In genomic region chr21:36104306-36105300, GRCh38 we compare ENCODE assay signal across 8 cellular contexts. TPM values are rescaled to one million over a fixed set of nuclear protein-coding genes. Genes with fewer than 3 reads are reported as not detected.
DNase-seq lines count a peak whose midpoint lies in the region; ATAC-seq and TF ChIP-seq lines count a peak whose summit lies in the region.

No MANE protein-coding gene starts in this region.

- H3K36me3 Mint-ChIP-seq in CD14-positive monocyte: no peaks in the 10 kb centered on the region
- no peaks in the 10 kb centered on the region for H3K36me3 Mint-ChIP-seq in activated naive CD4-positive, alpha-beta T cell treated with anti-CD3 and anti-CD28 coated beads, Interleukin-2, amount 10 ng/mL, durations not matched to agents 7 days and 5 days

- H3K9me3 ChIP-seq in OCI-LY1 (ENCODE audit: low read length): no peaks in the 10 kb centered on the region
- H3K9me3 ChIP-seq in cardiac muscle cell (ENCODE audit: low read depth): no peaks in the 10 kb centered on the region
- H3K9me3 ChIP-seq in psoas muscle: no peaks in the 10 kb centered on the region
- no peaks in the 10 kb centered on the region for H3K9me3 ChIP-seq in vagina

- H3K27ac Mint-ChIP-seq in CD14-positive monocyte: peak overlapping the region in 2 of 7 donors; percentile 51 to 62
- H3K27ac Mint-ChIP-seq in activated naive CD4-positive, alpha-beta T cell treated with anti-CD3 and anti-CD28 coated beads, Interleukin-2, amount 10 ng/mL, durations not matched to agents 7 days and 5 days: no peak overlapping the region

- H3K4me1 ChIP-seq in OCI-LY1 (ENCODE audit: insufficient read depth, low read length, severe bottlenecking): no peaks in the 10 kb centered on the region
- no peaks in the 10 kb centered on the region for H3K4me1 ChIP-seq in cardiac muscle cell (ENCODE audit: low read depth)
- no peaks in the 10 kb centered on the region for H3K4me1 ChIP-seq in psoas muscle
- H3K4me1 ChIP-seq in vagina: peaks cover 8% of the 10 kb centered on the region

- no peak overlapping the region for H3K9ac ChIP-seq in OCI-LY1 (ENCODE audit: low read length)

- no peaks in the 10 kb centered on the region for H3K9me2 ChIP-seq in OCI-LY1 (ENCODE audit: low read depth, low read length)

- no peak for TF ChIP-seq POLR2A in vagina (IDR thresholded peaks at IDR 0.05)

- ATAC-seq in psoas muscle (peak; percentile 47 to 87 (median 82)), GM19463 (IDR thresholded peaks at IDR 0.05; ENCODE audit: unreplicated experiment) (no peak)

- peak overlapping the region; percentile 62 to 86 for H3K4me3 Mint-ChIP-seq in CD14-positive monocyte
- H3K4me3 Mint-ChIP-seq in activated naive CD4-positive, alpha-beta T cell treated with anti-CD3 and anti-CD28 coated beads, Interleukin-2, amount 10 ng/mL, durations not matched to agents 7 days and 5 days: no peak overlapping the region

- H3K27me3 ChIP-seq in OCI-LY1 (ENCODE audit: insufficient read depth, low read length) (no peaks in the 10 kb centered on the region), cardiac muscle cell (peaks cover 28% of the 10 kb centered on the region), psoas muscle (ENCODE audit: insufficient read depth in 3 of 3, low read length in 2 of 3) (no peaks in the 10 kb centered on the region), vagina (no peaks in the 10 kb centered on the region)

- H3K4me1 Mint-ChIP-seq in CD14-positive monocyte: peaks cover 15% of the 10 kb centered on the region
- peaks cover 4% of the 10 kb centered on the region for H3K4me1 Mint-ChIP-seq in activated naive CD4-positive, alpha-beta T cell treated with anti-CD3 and anti-CD28 coated beads, Interleukin-2, amount 10 ng/mL, durations not matched to agents 7 days and 5 days

- CTCF ChIA-PET in activated naive CD4-positive, alpha-beta T cell treated with anti-CD3 and anti-CD28 coated beads, Interleukin-2, amount 10 ng/mL, durations not matched to agents 7 days and 5 days (lab: Charles Lee): interaction anchor here (1.0 to 2.3 kb wide), 2 partner anchors 45 to 266 kb away, joined by 3 to 7 read pairs; partner anchors contain the start of gene SETD4

- H2AFZ ChIP-seq in OCI-LY1 (ENCODE audit: low read length): no peak overlapping the region

- TF ChIP-seq CTCF in CD14-positive monocyte (IDR thresholded peaks at IDR 0.05) (peak; percentile 44), OCI-LY1 (IDR thresholded peaks at IDR 0.05; ENCODE audit: low read length) (peak; percentile 61), cardiac muscle cell (IDR thresholded peaks at IDR 0.05; ENCODE audit: low read depth, low read length) (peak; percentile 64), psoas muscle (IDR thresholded peaks at IDR 0.05) (peak; percentile 48), vagina (IDR thresholded peaks at IDR 0.05) (peak in 2 of 3 experiments; percentile 24 to 41)

- H4K20me1 ChIP-seq in OCI-LY1 (ENCODE audit: insufficient read depth, low read length): no peaks in the 10 kb centered on the region

- 27 to 36% (median 28%) methylated on average over 29 of the region's 29 CpGs for WGBS in psoas muscle, 3 donors

- intact Hi-C loops in CD14-positive monocyte (cut with micrococcal nuclease): no loop called here
- intact Hi-C loops in psoas muscle (cut with DNase I): loop anchor here (5.0 to 10.0 kb wide), 2 partner anchors 42 to 70 kb away; partner anchors contain the start of gene SETD4 (in 1 of the 2)
- intact Hi-C loops in vagina (cut with DNase I): loop anchor here (1.0 kb wide), 1 partner anchor 41 kb away; no protein-coding TSS in a partner anchor

- H3K79me2 ChIP-seq in OCI-LY1 (ENCODE audit: insufficient read depth, low read length): no peaks in the 10 kb centered on the region

- no peaks in the 10 kb centered on the region for H3K36me3 ChIP-seq in OCI-LY1 (ENCODE audit: insufficient read depth, low read length)
- H3K36me3 ChIP-seq in cardiac muscle cell: no peaks in the 10 kb centered on the region
- no peaks in the 10 kb centered on the region for H3K36me3 ChIP-seq in psoas muscle (ENCODE audit: insufficient read depth in 1 of 2, low read depth in 1 of 2)
- no peaks in the 10 kb centered on the region for H3K36me3 ChIP-seq in vagina

- peaks cover 0 to 8% (median 4%) of the 10 kb centered on the region in 7 donors for H3K9me3 Mint-ChIP-seq in CD14-positive monocyte
- peaks cover 4% of the 10 kb centered on the region for H3K9me3 Mint-ChIP-seq in activated naive CD4-positive, alpha-beta T cell treated with anti-CD3 and anti-CD28 coated beads, Interleukin-2, amount 10 ng/mL, durations not matched to agents 7 days and 5 days

- no peak for DNase-seq in CD14-positive monocyte (ENCODE audit: low spot score)
- DNase-seq in activated naive CD4-positive, alpha-beta T cell treated with anti-CD3 and anti-CD28 coated beads, Interleukin-2, amount 10 ng/mL, durations not matched to agents 7 days and 5 days: peak; percentile 60
- DNase-seq in cardiac muscle cell (ENCODE audit: low read depth in 1 of 2, low spot score in 1 of 2): peak; percentile 64 to 83
- DNase-seq in psoas muscle: peak; percentile 60 to 72
- no peak for DNase-seq in vagina (ENCODE audit: extremely low spot score in 2 of 2)
- DNase-seq in amniotic stem cell (lab: John Stamatoyannopoulos, UW): no peak

- H3F3A ChIP-seq in OCI-LY1 (ENCODE audit: insufficient read depth, low read length): no peaks in the 10 kb centered on the region

- peaks cover 23 to 31% (median 25%) of the 10 kb centered on the region in 3 donors for H3K27me3 Mint-ChIP-seq in CD14-positive monocyte (ENCODE audit: low read depth in 3 of 3)
- H3K27me3 Mint-ChIP-seq in activated naive CD4-positive, alpha-beta T cell treated with anti-CD3 and anti-CD28 coated beads, Interleukin-2, amount 10 ng/mL, durations not matched to agents 7 days and 5 days: peaks cover 44% of the 10 kb centered on the region

- H3K4me3 ChIP-seq in OCI-LY1 (ENCODE audit: low read depth, low read length, poor library complexity, severe bottlenecking): no peak overlapping the region
- peak overlapping the region; percentile 11 for H3K4me3 ChIP-seq in cardiac muscle cell
- peak overlapping the region; percentile 38 for H3K4me3 ChIP-seq in psoas muscle
- peak overlapping the region in 1 of 2 donors; percentile 4 for H3K4me3 ChIP-seq in vagina

- H3K4me2 ChIP-seq in OCI-LY1 (ENCODE audit: low read length): no peak overlapping the region

- H3K27ac ChIP-seq in OCI-LY1 (ENCODE audit: low read depth, low read length, poor library complexity, severe bottlenecking): no peak overlapping the region
- no peak overlapping the region for H3K27ac ChIP-seq in cardiac muscle cell
- H3K27ac ChIP-seq in psoas muscle: no peak overlapping the region
- no peak overlapping the region for H3K27ac ChIP-seq in vagina

RNA-seq across cellular contexts. Expression of gene CBR3, which starts 30.3 kb away (rescaled TPM):
- polyA plus RNA-seq in CD14-positive monocyte (under 1 TPM; 0.32 to 0.40 TPM), cardiac muscle cell (not detected in 2 replicates), psoas muscle (1 to 10 TPM; 1.2 to 1.8 (median 1.8) TPM)
- total RNA-seq in cardiac muscle cell (not detected in 2 replicates), psoas muscle (1 to 10 TPM in 3 of 4 donors, under 1 TPM in 1; 0.64 to 1.9 (median 1.2) TPM), vagina (45.2 TPM)

RNA-seq across cellular contexts. Expression of gene CBR1, which starts 34.8 kb away (rescaled TPM):
- polyA plus RNA-seq in CD14-positive monocyte (100 to 1,000 TPM; 100 to 114 TPM), cardiac muscle cell (45.1 and 49.5 TPM in 2 replicates), psoas muscle (10 to 100 TPM; 45.9 to 94.0 (median 71.7) TPM)
- total RNA-seq in cardiac muscle cell (60.8 and 83.1 TPM in 2 replicates), psoas muscle (10 to 100 TPM; 15.2 to 47.7 (median 31.0) TPM), vagina (369 TPM)

RNA-seq across cellular contexts. Expression of gene SETD4, which starts 44.3 kb away (rescaled TPM):
- polyA plus RNA-seq in CD14-positive monocyte: 1 to 10 TPM; 4.1 to 4.3 TPM
- 14.7 and 16.2 TPM in 2 replicates for total RNA-seq in cardiac muscle cell
- 18.1 and 28.5 TPM in 2 replicates for polyA plus RNA-seq in cardiac muscle cell
- 10 to 100 TPM in 2 of 4 donors, 1 to 10 TPM in 2; 6.5 to 12.1 (median 10.2) TPM for total RNA-seq in psoas muscle
- polyA plus RNA-seq in psoas muscle: 10 to 100 TPM in 2 of 3 donors, 1 to 10 TPM in 1; 8.7 to 17.9 (median 12.8) TPM
- total RNA-seq in vagina: 28.7 TPM

RNA-seq across cellular contexts. Expression of gene DOP1B, which starts 52.0 kb away (rescaled TPM):
- 10 to 100 TPM in 1 of 2 donors, 1 to 10 TPM in 1; 6.0 to 11.0 TPM for polyA plus RNA-seq in CD14-positive monocyte
- total RNA-seq in cardiac muscle cell: 3.3 and 5.8 TPM in 2 replicates
- 6.9 and 7.4 TPM in 2 replicates for polyA plus RNA-seq in cardiac muscle cell
- 10 to 100 TPM; 12.8 to 20.7 (median 14.3) TPM for total RNA-seq in psoas muscle
- 1 to 10 TPM; 3.1 to 7.4 (median 4.7) TPM for polyA plus RNA-seq in psoas muscle
- 13.5 TPM for total RNA-seq in vagina

Comparison
In these comparisons a context has a peak if more than half of its experiments do, and no peak if none do; other contexts are left out.
1. DNase-seq: peak in activated naive CD4-positive, alpha-beta T cell treated with anti-CD3 and anti-CD28 coated beads, Interleukin-2, amount 10 ng/mL, durations not matched to agents 7 days and 5 days (single experiment), cardiac muscle cell (2 of 2) and psoas muscle (2 of 2); none in CD14-positive monocyte (single experiment), vagina (0 of 2) and amniotic stem cell (single experiment).
2. RNA of gene CBR3, which starts 30.3 kb away (total RNA-seq): 45.2 TPM in vagina (single experiment); 0.64 to 1.9 TPM in psoas muscle and not detected in cardiac muscle cell; every median in the first group is over 10 times any median in the second.
3. intact Hi-C loops: an anchor here in psoas muscle (5.0 to 10.0 kb wide) and vagina (1.0 kb wide); none called in CD14-positive monocyte.
4. Peak in every context shown above with its lines, with median percentiles within 50 percentile points of each other: CTCF ChIP-seq.